21 cellular contexts compared by ENCODE assay signal in genomic region chr2:151193576-151193975, GRCh38.
DNase-seq lines count a peak whose midpoint lies in the region; ATAC-seq and TF ChIP-seq lines count a peak whose summit lies in the region.
"Had no signal": no experiment of that assay in that cellular context is flagged by ENCODE, and none has a peak within 500 bp of the region (broad histone marks: within the 10 kb centered on the region; RNA-seq: fewer than 3 reads in every experiment).

No MANE protein-coding gene starts in this region.

- H3K9me2 ChIP-seq in hepatocyte (replicated peaks; ENCODE audit: insufficient read depth): no peaks in the 10 kb centered on the region

- no peaks in the 10 kb centered on the region; the same call in 1 of the 2 replicates for H3K27me3 Mint-ChIP-seq in H9 (ENCODE audit: low read depth)
- H3K27me3 Mint-ChIP-seq: CD4-positive, CD25-positive, alpha-beta regulatory T cell had no signal

- H2AFZ ChIP-seq in H9 (ENCODE audit: low read length) (no peak overlapping the region), hepatocyte (no peak overlapping the region), neuronal stem cell (ENCODE audit: low read length) (no peak overlapping the region)
- H2AFZ ChIP-seq: GM23248 had no signal

- no peak overlapping the region for H4K5ac ChIP-seq in H9 (ENCODE audit: insufficient read length, low read depth, low read length)

- H3K36me3 ChIP-seq in BE2C (no peaks in the 10 kb centered on the region), hepatocyte (replicated peaks; ENCODE audit: insufficient read depth, low read depth) (no peaks in the 10 kb centered on the region), neuronal stem cell (replicated peaks in 1 of 2; ENCODE audit: control insufficient read depth in 2 of 2, insufficient read depth in 2 of 2, low read length in 2 of 2) (no peaks in the 10 kb centered on the region)
- H3K36me3 ChIP-seq: BLaER1 had no signal

- H3K27ac Mint-ChIP-seq in H9: no peak overlapping the region
- H3K27ac Mint-ChIP-seq: CD4-positive, CD25-positive, alpha-beta regulatory T cell had no signal

- no peaks in the 10 kb centered on the region for H4K20me1 ChIP-seq in H9 (ENCODE audit: control insufficient read depth, insufficient read depth, insufficient read length)
- H4K20me1 ChIP-seq in hepatocyte (ENCODE audit: insufficient read depth, poor library complexity, severe bottlenecking): no peaks in the 10 kb centered on the region
- H4K20me1 ChIP-seq: BLaER1 had no signal

- H2AK5ac ChIP-seq in H9 (ENCODE audit: insufficient read length, low read length): no peak overlapping the region
- no peak overlapping the region for H2AK5ac ChIP-seq in neuronal stem cell (ENCODE audit: low read depth, low read length)

- H3K4me3 ChIP-seq in BE2C (ENCODE audit: low read depth, low read length) (no peak overlapping the region), NB4 (ENCODE audit: low read depth, low read length) (no peak overlapping the region), epithelial cell of proximal tubule (ENCODE audit: low read depth, low read length) (no peak overlapping the region), hepatocyte (no peak overlapping the region), neuronal stem cell (ENCODE audit: low read length in 2 of 2) (no peak overlapping the region)
- H3K4me3 ChIP-seq: BLaER1, GM23248 had no signal

- H3K23ac ChIP-seq in H9 (ENCODE audit: insufficient read length, low read depth, low read length): no peak overlapping the region
- no peak overlapping the region for H3K23ac ChIP-seq in neuronal stem cell (ENCODE audit: low read depth, low read length, poor library complexity)

- no peak for ATAC-seq in GM21619 (IDR thresholded peaks at IDR 0.05; ENCODE audit: unreplicated experiment)
- ATAC-seq: HepG2, SK-N-SH treated with all-trans-retinoic acid at 6 μM for 48 hours had no signal

- no peak overlapping the region for H2BK120ac ChIP-seq in H9 (ENCODE audit: low read depth, low read length, poor library complexity, severe bottlenecking)
- no peak overlapping the region for H2BK120ac ChIP-seq in neuronal stem cell (ENCODE audit: low read depth, low read length)

- no peaks in the 10 kb centered on the region for H3K27me3 ChIP-seq in BE2C
- H3K27me3 ChIP-seq in H9 (ENCODE audit: insufficient read depth, low read length): no peaks in the 10 kb centered on the region
- H3K27me3 ChIP-seq in hepatocyte: no peaks in the 10 kb centered on the region
- no peaks in the 10 kb centered on the region for H3K27me3 ChIP-seq in neuronal stem cell (ENCODE audit: control insufficient read depth in 3 of 3, insufficient read depth in 3 of 3, low read depth in 1 of 3, low read length in 3 of 3)
- H3K27me3 ChIP-seq: BLaER1 had no signal

- no peak overlapping the region for H3K4ac ChIP-seq in H9 (ENCODE audit: low read depth, low read length)
- H3K4ac ChIP-seq in neuronal stem cell (ENCODE audit: low read length): no peak overlapping the region

- peaks cover 0 to 5% of the 10 kb centered on the region in 2 experiments; a peak in 2 of 4 replicates for H3K4me1 Mint-ChIP-seq in H9

- H3K4me3 Mint-ChIP-seq in H9: no peak overlapping the region
- H3K4me3 Mint-ChIP-seq: CD4-positive, CD25-positive, alpha-beta regulatory T cell had no signal

- TF ChIP-seq POLR2A in NB4 (IDR thresholded peaks at IDR 0.05; ENCODE audit: extremely low read depth, insufficient read length): no peak

- no peak overlapping the region for H3K27ac ChIP-seq in H9 (ENCODE audit: insufficient read length, low read depth, low read length)
- H3K27ac ChIP-seq in hepatocyte: no peak overlapping the region
- H3K27ac ChIP-seq in neuronal stem cell (replicated peaks; ENCODE audit: low read length): no peak overlapping the region
- H3K27ac ChIP-seq: BLaER1, GM23248 had no signal

- H2BK15ac ChIP-seq in H9 (ENCODE audit: low read depth, low read length) (no peak overlapping the region), neuronal stem cell (ENCODE audit: low read length) (no peak overlapping the region)

- DNase-seq in BE2C: no peak
- no peak for DNase-seq in H9
- peak; percentile 9 for DNase-seq in NB4 (ENCODE audit: low read depth)
- no peak for DNase-seq in epithelial cell of proximal tubule (ENCODE audit: low read depth)
- no peak for DNase-seq in hepatocyte (ENCODE audit: low spot score)
- no peak for DNase-seq in neuronal stem cell (ENCODE audit: low spot score)
- DNase-seq: CD4-positive, CD25-positive, alpha-beta regulatory T cell; DMS153; DND-41; GM23248; HCEC 1CT; Karpas-422; NCI-H1105 treated with DMSO at 0.1 percent for 48 hours; NCI-H1694 treated with DMSO at 0.1 percent for 48 hours; NCI-H2081; NCI-H2227 treated with DMSO at 0.1 percent for 48 hours; NCI-H526 treated with DMSO at 0.1 percent for 48 hours had no signal

- peaks cover 6 to 8% of the 10 kb centered on the region in 2 experiments; a peak in 3 of 5 replicates for H3K9me3 Mint-ChIP-seq in H9

- no peak overlapping the region for H3K18ac ChIP-seq in H9 (ENCODE audit: insufficient read length, low read depth, low read length)
- H3K18ac ChIP-seq in neuronal stem cell (ENCODE audit: low read length): no peak overlapping the region

- no peak overlapping the region for H3K9ac ChIP-seq in H9 (ENCODE audit: extremely low read depth, insufficient read length, low read length)
- H3K9ac ChIP-seq in neuronal stem cell (ENCODE audit: low read depth, low read length, poor library complexity): no peak overlapping the region
- H3K9ac ChIP-seq: BLaER1, GM23248 had no signal

- H3K4me1 ChIP-seq in BE2C (no peaks in the 10 kb centered on the region), H9 (ENCODE audit: insufficient read depth, low read length) (no peaks in the 10 kb centered on the region), hepatocyte (ENCODE audit: insufficient read depth) (no peaks in the 10 kb centered on the region), neuronal stem cell (ENCODE audit: control insufficient read depth in 2 of 2, insufficient read depth in 1 of 2, low read depth in 1 of 2, low read length in 2 of 2) (peaks cover 0 to 9% of the 10 kb centered on the region in 2 donors)

- H3K14ac ChIP-seq in H9 (ENCODE audit: insufficient read depth, low read length) (no peak overlapping the region), neuronal stem cell (ENCODE audit: low read length) (no peak overlapping the region)

- H4K8ac ChIP-seq in H9 (replicated peaks; ENCODE audit: insufficient read length, low read depth, low read length) (no peak overlapping the region), neuronal stem cell (ENCODE audit: low read depth, low read length) (no peak overlapping the region)

- H3K79me1 ChIP-seq in H9 (ENCODE audit: insufficient read depth, low read depth, low read length, poor library complexity, severe bottlenecking): no peaks in the 10 kb centered on the region
- H3K79me1 ChIP-seq in neuronal stem cell (ENCODE audit: low read depth, low read length): no peaks in the 10 kb centered on the region

- H3K4me2 ChIP-seq in H9 (ENCODE audit: insufficient read depth, insufficient read length, low read length) (no peak overlapping the region), hepatocyte (no peak overlapping the region), neuronal stem cell (ENCODE audit: insufficient read depth, low read length, poor library complexity, severe bottlenecking) (no peak overlapping the region)
- H3K4me2 ChIP-seq: BLaER1 had no signal

- peak; percentile 17; the same call in 1 of the 2 replicates for TF ChIP-seq CTCF in BE2C (IDR thresholded peaks at IDR 0.05; ENCODE audit: low read depth, low read length)
- peak; percentile 35; the same call in 1 of the 3 replicates for TF ChIP-seq CTCF in H9 (conservative IDR thresholded peaks at IDR 0.05)
- no peak for TF ChIP-seq CTCF in NB4 (IDR thresholded peaks at IDR 0.05; ENCODE audit: low read depth, low read length)
- TF ChIP-seq CTCF in epithelial cell of proximal tubule (conservative IDR thresholded peaks at IDR 0.05; ENCODE audit: low read depth, low read length): peak; percentile 14
- TF ChIP-seq CTCF in hepatocyte (IDR thresholded peaks at IDR 0.05; ENCODE audit: poor library complexity): no peak

- peaks cover 5 to 8% (median 6%) of the 10 kb centered on the region in 3 experiments; a peak in 6 of 7 replicates for H3K36me3 Mint-ChIP-seq in H9 (ENCODE audit: insufficient read depth in 1 of 3, low read depth in 3 of 3)
- H3K36me3 Mint-ChIP-seq: CD4-positive, CD25-positive, alpha-beta regulatory T cell had no signal

- H2BK5ac ChIP-seq in H9 (ENCODE audit: insufficient read length, low read length): no peak overlapping the region
- H2BK5ac ChIP-seq in neuronal stem cell (ENCODE audit: low read length): no peak overlapping the region

- no peaks in the 10 kb centered on the region for H3K23me2 ChIP-seq in H9 (ENCODE audit: insufficient read length, low read depth, low read length, poor library complexity, severe bottlenecking)

- H3T11ph ChIP-seq in H9 (ENCODE audit: low read length): no peak overlapping the region

- no CpG with 5 or more reads among the region's 4 CpGs for WGBS in H9 (ENCODE audit: extremely low coverage, insufficient read length, low lambda C conversion rate)
- WGBS in hepatocyte (ENCODE audit: low lambda C conversion rate, missing lambda C conversion rate): 95% methylated on average over 4 of the region's 4 CpGs
- WGBS in neuronal stem cell (ENCODE audit: extremely low coverage in 2 of 2, insufficient read length in 2 of 2, insufficient replicate concordance in 1 of 2), 2 donors: no CpG with 5 or more reads among the region's 4 CpGs

- no peak overlapping the region for H2BK20ac ChIP-seq in H9 (ENCODE audit: low read depth, low read length, poor library complexity, severe bottlenecking)

- H4K91ac ChIP-seq in H9 (ENCODE audit: insufficient read length, low read depth, low read length) (no peak overlapping the region), neuronal stem cell (ENCODE audit: low read depth, low read length, poor library complexity) (no peak overlapping the region)

- H3K9me3 ChIP-seq in BE2C (no peaks in the 10 kb centered on the region), H9 (ENCODE audit: control insufficient read depth, low read depth, low read length) (no peaks in the 10 kb centered on the region), hepatocyte (ENCODE audit: low read depth) (no peaks in the 10 kb centered on the region), neuronal stem cell (replicated peaks in 1 of 2; ENCODE audit: control insufficient read depth in 2 of 2, insufficient read depth in 1 of 2, low read depth in 1 of 2, low read length in 2 of 2) (peaks cover 0 to 3% of the 10 kb centered on the region in 2 donors)

- H2BK12ac ChIP-seq in H9 (ENCODE audit: insufficient read length, low read depth, low read length) (no peak overlapping the region), neuronal stem cell (ENCODE audit: low read length) (no peak overlapping the region)

- H3K79me2 ChIP-seq in H9 (ENCODE audit: insufficient read depth, low read length): no peaks in the 10 kb centered on the region
- H3K79me2 ChIP-seq in hepatocyte: no peaks in the 10 kb centered on the region

- no peak overlapping the region for H3K56ac ChIP-seq in H9 (ENCODE audit: insufficient read length, low read depth, low read length)

Comparison
In these comparisons a context has a peak if more than half of its experiments do, and no peak if none do; other contexts are left out.
1. CTCF ChIP-seq: peak in BE2C (single experiment), H9 (single experiment) and epithelial cell of proximal tubule (single experiment); none in NB4 (single experiment) and hepatocyte (single experiment).